Comparison of ENCODE assay signal across 11 cellular contexts in genomic region chr3:15500107-15500724, GRCh38. TPM values are rescaled to one million over a fixed set of nuclear protein-coding genes. Genes with fewer than 3 reads are reported as not detected.
DNase-seq lines count a peak whose midpoint lies in the region; ATAC-seq and TF ChIP-seq lines count a peak whose summit lies in the region.
"Had no signal": no experiment of that assay in that cellular context is flagged by ENCODE, and none has a peak within 500 bp of the region (broad histone marks: within the 10 kb centered on the region; RNA-seq: fewer than 3 reads in every experiment).

No MANE protein-coding gene starts in this region.

- H3K4me3 ChIP-seq in GM23248 (no peak overlapping the region), GM23338 (no peak overlapping the region)
- H3K4me3 ChIP-seq: K562, sigmoid colon had no signal

- no peaks in the 10 kb centered on the region for H3K36me3 Mint-ChIP-seq in activated CD8-positive, alpha-beta memory T cell treated with anti-CD3 and anti-CD28 coated beads, Interleukin-2, amount 10 ng/mL, durations not matched to agents 7 days and 5 days
- H3K36me3 Mint-ChIP-seq in activated naive CD8-positive, alpha-beta T cell treated with anti-CD3 and anti-CD28 coated beads for 36 hours = no peaks in the 10 kb centered on the region
- no peaks in the 10 kb centered on the region for H3K36me3 Mint-ChIP-seq in stimulated activated memory B cell treated with anti-CD40 and anti-IgM and Interleukin-4, amounts not matched to agents 10 μg/mL and 1 μg/mL and 100 μg/mL, for 72 hours
- H3K36me3 Mint-ChIP-seq in GM23338 (ENCODE audit: low read depth) = no peaks in the 10 kb centered on the region

- no peaks in the 10 kb centered on the region for H3K79me2 ChIP-seq in GM23248 (ENCODE audit: insufficient read depth)
- no peaks in the 10 kb centered on the region for H3K79me2 ChIP-seq in GM23338 (replicated peaks; ENCODE audit: insufficient read depth)

- no peak for TF ChIP-seq CTCF in GM23338 (conservative IDR thresholded peaks at IDR 0.05; ENCODE audit: low read depth in 2 of 2)

- H3K4me1 Mint-ChIP-seq in activated CD8-positive, alpha-beta memory T cell treated with anti-CD3 and anti-CD28 coated beads, Interleukin-2, amount 10 ng/mL, durations not matched to agents 7 days and 5 days = peaks cover 47% of the 10 kb centered on the region
- peaks cover 36% of the 10 kb centered on the region for H3K4me1 Mint-ChIP-seq in activated naive CD8-positive, alpha-beta T cell treated with anti-CD3 and anti-CD28 coated beads for 36 hours
- peaks cover 12% of the 10 kb centered on the region for H3K4me1 Mint-ChIP-seq in stimulated activated memory B cell treated with anti-CD40 and anti-IgM and Interleukin-4, amounts not matched to agents 10 μg/mL and 1 μg/mL and 100 μg/mL, for 72 hours
- peaks cover 14% of the 10 kb centered on the region for H3K4me1 Mint-ChIP-seq in GM23338

- CTCF ChIA-PET in activated CD8-positive, alpha-beta memory T cell treated with anti-CD3 and anti-CD28 coated beads, Interleukin-2, amount 10 ng/mL, durations not matched to agents 7 days and 5 days (lab: Charles Lee) = interaction anchor here (0.9 to 1.3 kb wide), 3 partner anchors 10 to 22 kb away, joined by 3 read pairs; no protein-coding TSS in a partner anchor

- in situ Hi-C loops in GM23248 (cut with MboI) = no loop called here

- H3K27me3 Mint-ChIP-seq in activated CD8-positive, alpha-beta memory T cell treated with anti-CD3 and anti-CD28 coated beads, Interleukin-2, amount 10 ng/mL, durations not matched to agents 7 days and 5 days = no peaks in the 10 kb centered on the region
- H3K27me3 Mint-ChIP-seq in activated naive CD8-positive, alpha-beta T cell treated with anti-CD3 and anti-CD28 coated beads for 36 hours = no peaks in the 10 kb centered on the region
- no peaks in the 10 kb centered on the region for H3K27me3 Mint-ChIP-seq in stimulated activated memory B cell treated with anti-CD40 and anti-IgM and Interleukin-4, amounts not matched to agents 10 μg/mL and 1 μg/mL and 100 μg/mL, for 72 hours
- H3K27me3 Mint-ChIP-seq in GM23338 (ENCODE audit: insufficient read depth, low read depth, poor library complexity) = no peaks in the 10 kb centered on the region

- H4K20me1 ChIP-seq in GM23248 (ENCODE audit: insufficient read depth) = no peaks in the 10 kb centered on the region
- no peaks in the 10 kb centered on the region for H4K20me1 ChIP-seq in GM23338 (replicated peaks; ENCODE audit: insufficient read depth)

- no peak overlapping the region for H2AFZ ChIP-seq in GM23248
- H2AFZ ChIP-seq in GM23338 = no peak overlapping the region

- no peak overlapping the region for H3K9ac ChIP-seq in GM23248

- H3K4me1 ChIP-seq in GM23248 (ENCODE audit: insufficient read depth) (peaks cover 15% of the 10 kb centered on the region), GM23338 (ENCODE audit: insufficient read depth) (0 out of 2 replicates have a peak, but pooled peaks cover 6% of the 10 kb centered on the region)

- ATAC-seq in activated CD8-positive, alpha-beta memory T cell treated with anti-CD3 and anti-CD28 coated beads, Interleukin-2, amount 10 ng/mL, durations not matched to agents 7 days and 5 days = peak; percentile 43
- ATAC-seq in stimulated activated memory B cell treated with anti-CD40 and anti-IgM and Interleukin-4, amounts not matched to agents 10 μg/mL and 1 μg/mL and 100 μg/mL, for 72 hours = peak; percentile 68
- no peak for ATAC-seq in GM23338
- ATAC-seq in HG02840 (IDR thresholded peaks at IDR 0.05; ENCODE audit: low FRiP score, unreplicated experiment) = no peak
- ATAC-seq: K562 had no signal

- no peak for DNase-seq in activated CD8-positive, alpha-beta memory T cell treated with anti-CD3 and anti-CD28 coated beads, Interleukin-2, amount 10 ng/mL, durations not matched to agents 7 days and 5 days
- no peak for DNase-seq in activated CD8-positive, alpha-beta memory T cell treated with anti-CD3 and anti-CD28 coated beads for 24 hours
- DNase-seq in GM23248 (peak; percentile 70), DMS53 treated with DMSO at 0.1 percent for 48 hours (lab: John Stamatoyannopoulos, UW; ENCODE audit: unreplicated experiment) (no peak), GM23338 (ENCODE audit: low spot score) (no peak)
- DNase-seq in activated naive CD8-positive, alpha-beta T cell treated with anti-CD3 and anti-CD28 coated beads for 36 hours = peak; percentile 10
- DNase-seq: sigmoid colon, T-helper 9 cell had no signal

- peak overlapping the region; percentile 31; the same call in 1 of the 2 replicates for H3K27ac ChIP-seq in GM23248
- no peak overlapping the region for H3K27ac ChIP-seq in GM23338 (ENCODE audit: low read depth)
- H3K27ac ChIP-seq: sigmoid colon had no signal

- H3K4me2 ChIP-seq in GM23248 (ENCODE audit: unreplicated experiment) (peak overlapping the region; percentile 55), GM23338 (no peak overlapping the region)

- peak overlapping the region; percentile 26 for H3K27ac Mint-ChIP-seq in activated CD8-positive, alpha-beta memory T cell treated with anti-CD3 and anti-CD28 coated beads, Interleukin-2, amount 10 ng/mL, durations not matched to agents 7 days and 5 days
- peak overlapping the region; percentile 53 for H3K27ac Mint-ChIP-seq in activated naive CD8-positive, alpha-beta T cell treated with anti-CD3 and anti-CD28 coated beads for 36 hours
- H3K27ac Mint-ChIP-seq in stimulated activated memory B cell treated with anti-CD40 and anti-IgM and Interleukin-4, amounts not matched to agents 10 μg/mL and 1 μg/mL and 100 μg/mL, for 72 hours = no peak overlapping the region
- no peak overlapping the region for H3K27ac Mint-ChIP-seq in GM23338

- H3K9me3 Mint-ChIP-seq in activated CD8-positive, alpha-beta memory T cell treated with anti-CD3 and anti-CD28 coated beads, Interleukin-2, amount 10 ng/mL, durations not matched to agents 7 days and 5 days (ENCODE audit: low read depth) = no peaks in the 10 kb centered on the region
- no peaks in the 10 kb centered on the region for H3K9me3 Mint-ChIP-seq in activated naive CD8-positive, alpha-beta T cell treated with anti-CD3 and anti-CD28 coated beads for 36 hours
- H3K9me3 Mint-ChIP-seq in stimulated activated memory B cell treated with anti-CD40 and anti-IgM and Interleukin-4, amounts not matched to agents 10 μg/mL and 1 μg/mL and 100 μg/mL, for 72 hours = no peaks in the 10 kb centered on the region
- no peaks in the 10 kb centered on the region for H3K9me3 Mint-ChIP-seq in GM23338

- H3K27me3 ChIP-seq in GM23248 (replicated peaks; ENCODE audit: insufficient read depth) (no peaks in the 10 kb centered on the region), GM23338 (ENCODE audit: insufficient read depth) (no peaks in the 10 kb centered on the region)
- H3K27me3 ChIP-seq: sigmoid colon had no signal

- H3K9me3 ChIP-seq in GM23248 (ENCODE audit: low read depth) = no peaks in the 10 kb centered on the region
- H3K9me3 ChIP-seq: sigmoid colon had no signal

- H3K9me2 ChIP-seq in GM23248 (ENCODE audit: insufficient read depth) = no peaks in the 10 kb centered on the region
- no peaks in the 10 kb centered on the region for H3K9me2 ChIP-seq in GM23338 (ENCODE audit: insufficient read depth)

- H3K4me3 Mint-ChIP-seq in activated CD8-positive, alpha-beta memory T cell treated with anti-CD3 and anti-CD28 coated beads, Interleukin-2, amount 10 ng/mL, durations not matched to agents 7 days and 5 days = no peak overlapping the region
- no peak overlapping the region for H3K4me3 Mint-ChIP-seq in activated naive CD8-positive, alpha-beta T cell treated with anti-CD3 and anti-CD28 coated beads for 36 hours
- H3K4me3 Mint-ChIP-seq in stimulated activated memory B cell treated with anti-CD40 and anti-IgM and Interleukin-4, amounts not matched to agents 10 μg/mL and 1 μg/mL and 100 μg/mL, for 72 hours = no peak overlapping the region
- no peak overlapping the region for H3K4me3 Mint-ChIP-seq in GM23338

- WGBS in GM23248 (ENCODE audit: low coverage in 1 of 2, low lambda C conversion rate in 2 of 2, missing lambda C conversion rate in 2 of 2), 2 experiments = 61 to 65% methylated on average over 3 of the region's 3 CpGs

- H3K36me3 ChIP-seq in GM23248 (ENCODE audit: low read depth) = no peaks in the 10 kb centered on the region
- H3K36me3 ChIP-seq in GM23338 (ENCODE audit: insufficient read depth) = no peaks in the 10 kb centered on the region
- H3K36me3 ChIP-seq: sigmoid colon had no signal

- peaks cover 19% of the 10 kb centered on the region for H3F3A ChIP-seq in GM23248 (ENCODE audit: insufficient read depth)
- no peaks in the 10 kb centered on the region for H3F3A ChIP-seq in GM23338 (replicated peaks; ENCODE audit: low read depth)

TF ChIP-seq in GM23338, 12 proteins besides CTCF, POLR2A, EP300 and RAD21 (continues in another document):
- no peak for TF ChIP-seq EZH2 (IDR thresholded peaks at IDR 0.05; ENCODE audit: low read depth, unreplicated experiment)
- TF ChIP-seq STAT1 (IDR thresholded peaks at IDR 0.05; ENCODE audit: unreplicated experiment) = no peak
- no peak for TF ChIP-seq EZH2phosphoT487 (IDR thresholded peaks at IDR 0.05; ENCODE audit: unreplicated experiment)
- no peak for TF ChIP-seq NANOG (IDR thresholded peaks at IDR 0.05; ENCODE audit: borderline replicate concordance)

RNA-seq across cellular contexts. Expression of gene COLQ, which starts 21.3 kb away (rescaled TPM):
- total RNA-seq in activated CD8-positive, alpha-beta memory T cell treated with anti-CD3 and anti-CD28 coated beads, Interleukin-2, amount 10 ng/mL, durations not matched to agents 7 days and 5 days = 1 to 10 TPM; 2.3 to 4.7 TPM
- 0.32 and 1.1 TPM in 2 replicates for total RNA-seq in GM23248 (2014; rRNA removed; shearing (Covaris generic))
- 0.29 and 0.93 TPM in 2 replicates for polyA plus RNA-seq in GM23248 (2016; fragmentation: Nextera tagmentation; extraction: Ambion mirVana)
- under 1 TPM; 0.48 to 0.74 TPM for total RNA-seq in activated naive CD8-positive, alpha-beta T cell treated with anti-CD3 and anti-CD28 coated beads for 36 hours
- total RNA-seq in GM23338 (2014; rRNA removed; shearing (Covaris generic)) = 0.66 and 2.0 TPM in 2 replicates
- polyA plus RNA-seq in GM23338 (2016; fragmentation: Nextera tagmentation; extraction: Ambion mirVana) = 0.71 and 0.78 TPM in 2 replicates

Comparison
In these comparisons a context has a peak if more than half of its experiments do, and no peak if none do; other contexts are left out.
1. ATAC-seq: peak in activated CD8-positive, alpha-beta memory T cell treated with anti-CD3 and anti-CD28 coated beads, Interleukin-2, amount 10 ng/mL, durations not matched to agents 7 days and 5 days (single experiment) and stimulated activated memory B cell treated with anti-CD40 and anti-IgM and Interleukin-4, amounts not matched to agents 10 μg/mL and 1 μg/mL and 100 μg/mL, for 72 hours (single experiment); none in GM23338 (single experiment) and HG02840 (single experiment).
2. DNase-seq: peak in GM23248 (single experiment) and activated naive CD8-positive, alpha-beta T cell treated with anti-CD3 and anti-CD28 coated beads for 36 hours (single experiment); none in activated CD8-positive, alpha-beta memory T cell treated with anti-CD3 and anti-CD28 coated beads, Interleukin-2, amount 10 ng/mL, durations not matched to agents 7 days and 5 days (single experiment), activated CD8-positive, alpha-beta memory T cell treated with anti-CD3 and anti-CD28 coated beads for 24 hours (single experiment), DMS53 treated with DMSO at 0.1 percent for 48 hours (single experiment) and GM23338 (single experiment).
3. H3K27ac Mint-ChIP-seq: peak in activated CD8-positive, alpha-beta memory T cell treated with anti-CD3 and anti-CD28 coated beads, Interleukin-2, amount 10 ng/mL, durations not matched to agents 7 days and 5 days (single experiment) and activated naive CD8-positive, alpha-beta T cell treated with anti-CD3 and anti-CD28 coated beads for 36 hours (single experiment); none in stimulated activated memory B cell treated with anti-CD40 and anti-IgM and Interleukin-4, amounts not matched to agents 10 μg/mL and 1 μg/mL and 100 μg/mL, for 72 hours (single experiment) and GM23338 (single experiment).